ENCODE assay signal across 27 cellular contexts in genomic region chr16:69363281-69363717, GRCh38. TPM values are rescaled to one million over a fixed set of nuclear protein-coding genes. Genes with fewer than 3 reads are reported as not detected.
DNase-seq lines count a peak whose midpoint lies in the region; ATAC-seq, FAIRE-seq and TF ChIP-seq lines count a peak whose summit lies in the region.
"Had no signal": no experiment of that assay in that cellular context is flagged by ENCODE, and none has a peak within 500 bp of the region (broad histone marks: within the 10 kb centered on the region; RNA-seq: fewer than 3 reads in every experiment).

No MANE protein-coding gene starts in this region.

- peaks cover 0 to 22% of the 10 kb centered on the region in 2 donors for H3K36me3 ChIP-seq in body of pancreas (replicated peaks in 1 of 2; ENCODE audit: insufficient read depth in 1 of 2, low read depth in 2 of 2)
- H3K36me3 ChIP-seq in HepG2 (replicated peaks in 1 of 2; ENCODE audit: control insufficient read depth in 1 of 2, insufficient read depth in 2 of 2, low read length in 2 of 2), result peaks cover 24 to 33% of the 10 kb centered on the region in 2 experiments
- H3K36me3 ChIP-seq in uterus, result no peaks in the 10 kb centered on the region
- peaks cover 7 to 11% of the 10 kb centered on the region in 2 donors for H3K36me3 ChIP-seq in aorta (ENCODE audit: control insufficient read depth in 1 of 2, insufficient read depth in 2 of 2, low read length in 1 of 2)

- no TSS peak for BruUV-seq in HepG2 (replicated peaks; lab: Mats Ljungman, UMichigan)

- no peak for TF ChIP-seq CTCF in body of pancreas (IDR thresholded peaks at IDR 0.05)
- TF ChIP-seq CTCF in HepG2 (CRISPR knock-in tag; IDR thresholded peaks at IDR 0.05), result no peak
- TF ChIP-seq CTCF in uterus (IDR thresholded peaks at IDR 0.05), result no peak

- H3K4me3 ChIP-seq in body of pancreas (no peak overlapping the region), HepG2 (replicated peaks in 1 of 3; ENCODE audit: insufficient read depth in 1 of 3, low read depth in 2 of 3, low read length in 3 of 3) (no peak overlapping the region), uterus (no peak overlapping the region), aorta (ENCODE audit: low read length in 2 of 2) (no peak overlapping the region)
- H3K4me3 ChIP-seq: esophagus muscularis mucosa, left ventricle myocardium inferior had no signal

- H3K9ac ChIP-seq in HepG2 (ENCODE audit: insufficient read depth, low read depth, low read length), result no peak overlapping the region

- no peak overlapping the region for H3K4me3 Mint-ChIP-seq in stimulated activated naive CD8-positive, alpha-beta T cell treated with anti-CD3 and anti-CD28 coated beads, Interleukin-15, Interleukin-2, amounts not matched to agents 100 ng/mL and 50 ng/mL, for 24 hours
- H3K4me3 Mint-ChIP-seq: activated T-cell treated with anti-CD3 and anti-CD28 coated beads, Interleukin-2, amount 50 U/mL, for 4 hours; effector memory CD8-positive, alpha-beta T cell; immature natural killer cell; nephron had no signal

- H2AFZ ChIP-seq in HepG2 (ENCODE audit: low read length), result no peak overlapping the region

- H3K9me3 Mint-ChIP-seq in stimulated activated naive CD8-positive, alpha-beta T cell treated with anti-CD3 and anti-CD28 coated beads, Interleukin-15, Interleukin-2, amounts not matched to agents 100 ng/mL and 50 ng/mL, for 24 hours, result no peaks in the 10 kb centered on the region
- no peaks in the 10 kb centered on the region for H3K9me3 Mint-ChIP-seq in activated naive CD4-positive, alpha-beta T cell treated with anti-CD3 and anti-CD28 coated beads, Interleukin-2, amount 50 U/mL, for 72 hours
- H3K9me3 Mint-ChIP-seq: activated T-cell treated with anti-CD3 and anti-CD28 coated beads, Interleukin-2, amount 50 U/mL, for 4 hours; effector memory CD8-positive, alpha-beta T cell; immature natural killer cell; nephron had no signal

- no peaks in the 10 kb centered on the region for H3K27me3 ChIP-seq in body of pancreas
- H3K27me3 ChIP-seq in HepG2 (ENCODE audit: control insufficient read depth in 1 of 2, insufficient read depth in 2 of 2, low read length in 2 of 2), result no peaks in the 10 kb centered on the region
- H3K27me3 ChIP-seq in uterus, result no peaks in the 10 kb centered on the region
- no peaks in the 10 kb centered on the region for H3K27me3 ChIP-seq in aorta (ENCODE audit: control insufficient read depth in 1 of 2, insufficient read depth in 2 of 2, low read length in 1 of 2)
- H3K27me3 ChIP-seq: esophagus muscularis mucosa had no signal

- POLR2A ChIA-PET in HepG2 (lab: Yijun Ruan, JAX), result interaction anchor here (1.3 kb wide), 1 partner anchor 13 kb away, joined by 4 read pairs; no protein-coding TSS in a partner anchor

- CTCF ChIA-PET in HepG2 (lab: Yijun Ruan, JAX; ENCODE audit: low intra/inter-chr PET ratio, low total read pairs), result no interaction called here

- no peak for ATAC-seq in stimulated activated naive CD8-positive, alpha-beta T cell treated with anti-CD3 and anti-CD28 coated beads, Interleukin-15, Interleukin-2, amounts not matched to agents 100 U/mL and 50 U/mL, for 24 hours
- ATAC-seq in body of pancreas (peak; percentile 21), HepG2 (peak; percentile 36), aorta (ENCODE audit: low FRiP score) (no peak)
- no peak for ATAC-seq in activated naive CD4-positive, alpha-beta T cell treated with anti-CD3 and anti-CD28 coated beads, Interleukin-2, amount 50 U/mL, for 72 hours
- ATAC-seq: activated T-cell treated with anti-CD3 and anti-CD28 coated beads, Interleukin-2, amount 50 U/mL, for 4 hours; effector memory CD8-positive, alpha-beta T cell had no signal

- no peaks in the 10 kb centered on the region for H3K79me2 ChIP-seq in HepG2 (ENCODE audit: insufficient read depth, low read length)

- TF ChIP-seq RAD21 in HepG2 (CRISPR knock-in tag; IDR thresholded peaks at IDR 0.05), result no peak

- H3K9me3 ChIP-seq in body of pancreas (no peaks in the 10 kb centered on the region), HepG2 (ENCODE audit: low read length) (no peaks in the 10 kb centered on the region), uterus (no peaks in the 10 kb centered on the region), aorta (ENCODE audit: control insufficient read depth, low read length) (no peaks in the 10 kb centered on the region)
- H3K9me3 ChIP-seq: esophagus muscularis mucosa, left ventricle myocardium inferior had no signal

- no peak for TF ChIP-seq EP300 in HepG2 (IDR thresholded peaks at IDR 0.05; ENCODE audit: low read depth in 2 of 2, low read length in 2 of 2)
- no peak for TF ChIP-seq EP300 in HepG2 (CRISPR knock-in tag; IDR thresholded peaks at IDR 0.05; ENCODE audit: borderline replicate concordance)

- H4K20me1 ChIP-seq in HepG2 (ENCODE audit: insufficient read depth, low read length), result no peaks in the 10 kb centered on the region

- H3K4me1 Mint-ChIP-seq in stimulated activated naive CD8-positive, alpha-beta T cell treated with anti-CD3 and anti-CD28 coated beads, Interleukin-15, Interleukin-2, amounts not matched to agents 100 ng/mL and 50 ng/mL, for 24 hours (ENCODE audit: low read depth), result peaks cover 12% of the 10 kb centered on the region
- H3K4me1 Mint-ChIP-seq: nephron had no signal

- no peaks in the 10 kb centered on the region for H3K4me1 ChIP-seq in body of pancreas
- H3K4me1 ChIP-seq in HepG2 (ENCODE audit: insufficient read depth, low read length), result peaks cover 16% of the 10 kb centered on the region
- H3K4me1 ChIP-seq in uterus, result no peaks in the 10 kb centered on the region
- no peaks in the 10 kb centered on the region for H3K4me1 ChIP-seq in aorta (ENCODE audit: control insufficient read depth in 1 of 2, insufficient read depth in 2 of 2, low read length in 2 of 2)
- H3K4me1 ChIP-seq: esophagus muscularis mucosa, left ventricle myocardium inferior had no signal

- no peak for FAIRE-seq in HepG2 (lab: Jason Lieb, UNC)
- FAIRE-seq: H54 had no signal

- no peak overlapping the region for H3K27ac ChIP-seq in body of pancreas
- H3K27ac ChIP-seq in HepG2 (ENCODE audit: extremely low read length, insufficient read depth, low read length), result no peak overlapping the region
- peak overlapping the region; percentile 34 to 36 for H3K27ac ChIP-seq in uterus
- H3K27ac ChIP-seq in aorta (ENCODE audit: low read depth in 1 of 2, low read length in 2 of 2), result no peak overlapping the region
- H3K27ac ChIP-seq: esophagus muscularis mucosa, left ventricle myocardium inferior had no signal

- intact Hi-C loops in body of pancreas (cut with DNase I) (no loop called here), HepG2 (cut with micrococcal nuclease; ENCODE audit: unreplicated experiment) (no loop called here), uterus (cut with DNase I; ENCODE audit: low total_unique reads) (no loop called here), aorta (cut with DNase I) (no loop called here)

- in situ Hi-C loops in HepG2 (cut with HindIII; ENCODE audit: extremely low pct_ligation_motif_present, low pct_unique_long_range_greater_than_20kb), result no loop called here

- H3K27ac Mint-ChIP-seq in stimulated activated naive CD8-positive, alpha-beta T cell treated with anti-CD3 and anti-CD28 coated beads, Interleukin-15, Interleukin-2, amounts not matched to agents 100 ng/mL and 50 ng/mL, for 24 hours, result peak overlapping the region; percentile 3
- no peak overlapping the region for H3K27ac Mint-ChIP-seq in activated naive CD4-positive, alpha-beta T cell treated with anti-CD3 and anti-CD28 coated beads, Interleukin-2, amount 50 U/mL, for 72 hours
- H3K27ac Mint-ChIP-seq: nephron had no signal

- no peak for TF ChIP-seq POLR2A in body of pancreas (IDR thresholded peaks at IDR 0.05)
- no peak for TF ChIP-seq POLR2A in HepG2 (IDR thresholded peaks at IDR 0.05; ENCODE audit: insufficient read depth in 1 of 2, low read depth in 2 of 2, low read length in 2 of 2)
- TF ChIP-seq POLR2A in uterus (IDR thresholded peaks at IDR 0.05), result no peak

- peaks cover 48% of the 10 kb centered on the region for H3K36me3 Mint-ChIP-seq in stimulated activated naive CD8-positive, alpha-beta T cell treated with anti-CD3 and anti-CD28 coated beads, Interleukin-15, Interleukin-2, amounts not matched to agents 100 ng/mL and 50 ng/mL, for 24 hours (ENCODE audit: low read depth)
- peaks cover 5 to 6% of the 10 kb centered on the region in 2 donors for H3K36me3 Mint-ChIP-seq in activated naive CD4-positive, alpha-beta T cell treated with anti-CD3 and anti-CD28 coated beads, Interleukin-2, amount 50 U/mL, for 72 hours

- DNase-seq in stimulated activated naive CD8-positive, alpha-beta T cell treated with anti-CD3 and anti-CD28 coated beads, Interleukin-15, Interleukin-2, amounts not matched to agents 100 U/mL and 50 U/mL, for 24 hours, result no peak
- no peak for DNase-seq in body of pancreas
- peak; percentile 34 for DNase-seq in HepG2 (ENCODE audit: low spot score)
- no peak for DNase-seq in uterus
- no peak for DNase-seq in aorta
- no peak for DNase-seq in activated naive CD4-positive, alpha-beta T cell treated with anti-CD3 and anti-CD28 coated beads, Interleukin-2, amount 50 U/mL, for 72 hours (ENCODE audit: low spot score in 2 of 2)
- DNase-seq in activated naive CD4-positive, alpha-beta T cell treated with Interleukin-2 at 50 U/mL for 16 hours, result no peak
- DNase-seq: ACHN; activated naive CD4-positive, alpha-beta T cell; activated T-cell treated with anti-CD3 and anti-CD28 coated beads, Interleukin-2, amount 50 U/mL, for 4 hours; cortex of kidney; DMS79; effector memory CD8-positive, alpha-beta T cell; foreskin melanocyte; GDM1; hippocampal formation; immature natural killer cell; Karpas-422; left ventricle myocardium inferior; NCI-H1436 treated with DMSO at 0.1 percent for 48 hours; T-helper 2 cell had no signal

- WGBS in body of pancreas, 2 donors, result 92% methylated on average over 5 of the region's 5 CpGs
- WGBS in HepG2 (ENCODE audit: low lambda C conversion rate), result 85% methylated on average over 5 of the region's 5 CpGs
- WGBS in aorta, 2 donors, result 82 to 83% methylated on average over 5 of the region's 5 CpGs

- H3K4me2 ChIP-seq in HepG2 (ENCODE audit: low read depth, low read length), result no peak overlapping the region

- H3K27me3 Mint-ChIP-seq in stimulated activated naive CD8-positive, alpha-beta T cell treated with anti-CD3 and anti-CD28 coated beads, Interleukin-15, Interleukin-2, amounts not matched to agents 100 ng/mL and 50 ng/mL, for 24 hours, result no peaks in the 10 kb centered on the region
- H3K27me3 Mint-ChIP-seq: effector memory CD8-positive, alpha-beta T cell had no signal

RNA-seq across cellular contexts. Expression of gene TMED6, which starts 11.7 kb away (rescaled TPM):
- total RNA-seq in body of pancreas (10 to 100 TPM; 23.1 to 62.8 TPM), HepG2 (2016; rRNA removed; fragmentation: Illumina TruSeq; extraction: Trizol) (6.4 and 14.4 TPM in 2 replicates), uterus (under 1 TPM in 1 of 4 donors, not detected in 3; 0.98 TPM), aorta (1 to 10 TPM in 1 of 2 donors, under 1 TPM in 1; 0.84 to 1.1 TPM)
- 2.9 and 4.8 TPM in 2 replicates for total RNA-seq in HepG2 (2016; cell fraction: cytosol; rRNA removed; fragmentation: Illumina TruSeq; extraction: Trizol; ENCODE audit: low read depth)
- 9.7 and 13.1 TPM in 2 replicates for total RNA-seq in HepG2 (2016; cell fraction: insoluble cytoplasmic fraction; rRNA removed; fragmentation: Illumina TruSeq; extraction: Trizol)
- 4.0 and 4.4 TPM in 2 replicates for total RNA-seq in HepG2 (2016; cell fraction: membrane; rRNA removed; fragmentation: Illumina TruSeq; extraction: Trizol)
- total RNA-seq in HepG2 (2016; cell fraction: nucleus; rRNA removed; fragmentation: Illumina TruSeq; extraction: Trizol), result 9.6 and 11.2 TPM in 2 replicates
- polyA plus RNA-seq in HepG2 (2011; rRNA removed) (9.8 and 10.5 TPM in 2 replicates), aorta (not detected)
- polyA plus RNA-seq in HepG2 (2011; cell fraction: cytosol; rRNA removed), result 8.0 and 12.8 TPM in 2 replicates
- 3.0 and 4.5 TPM in 2 replicates for polyA plus RNA-seq in HepG2 (2011; cell fraction: nucleus; rRNA removed)
- polyA plus RNA-seq in HepG2 (2012), result 6.0 and 10.3 TPM in 2 replicates
- 3.8 and 4.3 TPM in 2 replicates for polyA plus RNA-seq in HepG2 (2016; cell fraction: cytosol; fragmentation: Illumina TruSeq; extraction: Trizol; ENCODE audit: low read depth)
- polyA plus RNA-seq in HepG2 (2016; cell fraction: insoluble cytoplasmic fraction; fragmentation: Illumina TruSeq; extraction: Trizol; ENCODE audit: low read depth), result 7.5 and 10.5 TPM in 2 replicates
- 3.5 and 4.2 TPM in 2 replicates for polyA plus RNA-seq in HepG2 (2016; cell fraction: membrane; fragmentation: Illumina TruSeq; extraction: Trizol; ENCODE audit: low read depth)
- 17.8 and 20.3 TPM in 2 replicates for polyA plus RNA-seq in HepG2 (2016; cell fraction: nucleus; fragmentation: Illumina TruSeq; extraction: Trizol; ENCODE audit: insufficient read depth, low read depth)
- 1.3 and 10.3 TPM in 2 replicates for polyA minus RNA-seq in HepG2 (2011; rRNA and poly(A)+ RNA removed; ENCODE audit: low replicate concordance)
- 1.6 and 2.7 TPM in 2 replicates for polyA minus RNA-seq in HepG2 (2011; cell fraction: cytosol; rRNA and poly(A)+ RNA removed)
- 6.2 and 6.7 TPM in 2 replicates for polyA minus RNA-seq in HepG2 (2011; cell fraction: nucleus; rRNA and poly(A)+ RNA removed)
- total RNA-seq in activated naive CD4-positive, alpha-beta T cell treated with anti-CD3 and anti-CD28 coated beads, Interleukin-2, amount 50 U/mL, for 72 hours, result 1 to 10 TPM in 1 of 2 donors, under 1 TPM in 1; 0.39 to 1.8 TPM
- total RNA-seq: esophagus muscularis mucosa, left ventricle myocardium inferior, skeletal muscle tissue had no signal
- polyA plus RNA-seq: BJ, immature natural killer cell had no signal

RNA-seq across cellular contexts. Expression of gene TERF2, which starts 22.5 kb away (rescaled TPM):
- total RNA-seq in body of pancreas (10 to 100 TPM; 11.4 to 27.7 TPM), HepG2 (2016; rRNA removed; fragmentation: Illumina TruSeq; extraction: Trizol) (9.7 and 18.2 TPM in 2 replicates), uterus (10 to 100 TPM; 13.5 to 62.2 (median 27.1) TPM), aorta (10 to 100 TPM; 26.3 to 40.4 TPM)
- total RNA-seq in HepG2 (2016; cell fraction: cytosol; rRNA removed; fragmentation: Illumina TruSeq; extraction: Trizol; ENCODE audit: low read depth), result 17.4 and 18.9 TPM in 2 replicates
- total RNA-seq in HepG2 (2016; cell fraction: insoluble cytoplasmic fraction; rRNA removed; fragmentation: Illumina TruSeq; extraction: Trizol), result 12.3 and 15.9 TPM in 2 replicates
- 10.9 and 11.1 TPM in 2 replicates for total RNA-seq in HepG2 (2016; cell fraction: membrane; rRNA removed; fragmentation: Illumina TruSeq; extraction: Trizol)
- 10.9 and 11.7 TPM in 2 replicates for total RNA-seq in HepG2 (2016; cell fraction: nucleus; rRNA removed; fragmentation: Illumina TruSeq; extraction: Trizol)
- polyA plus RNA-seq in HepG2 (2011; rRNA removed) (16.6 and 20.2 TPM in 2 replicates), aorta (10 to 100 TPM in 1 of 2 donors, 1 to 10 TPM in 1; 7.1 to 13.5 TPM)
- polyA plus RNA-seq in HepG2 (2011; cell fraction: cytosol; rRNA removed), result 9.0 and 11.1 TPM in 2 replicates
- 10.9 and 12.7 TPM in 2 replicates for polyA plus RNA-seq in HepG2 (2011; cell fraction: nucleus; rRNA removed)
- polyA plus RNA-seq in HepG2 (2012), result 21.6 and 23.0 TPM in 2 replicates
- polyA plus RNA-seq in HepG2 (2016; cell fraction: cytosol; fragmentation: Illumina TruSeq; extraction: Trizol; ENCODE audit: low read depth), result 6.2 and 7.8 TPM in 2 replicates
- polyA plus RNA-seq in HepG2 (2016; cell fraction: insoluble cytoplasmic fraction; fragmentation: Illumina TruSeq; extraction: Trizol; ENCODE audit: low read depth), result 38.1 and 39.2 TPM in 2 replicates
- 11.5 and 14.4 TPM in 2 replicates for polyA plus RNA-seq in HepG2 (2016; cell fraction: membrane; fragmentation: Illumina TruSeq; extraction: Trizol; ENCODE audit: low read depth)
- polyA plus RNA-seq in HepG2 (2016; cell fraction: nucleus; fragmentation: Illumina TruSeq; extraction: Trizol; ENCODE audit: insufficient read depth, low read depth), result 37.2 and 38.8 TPM in 2 replicates
- polyA minus RNA-seq in HepG2 (2011; rRNA and poly(A)+ RNA removed; ENCODE audit: low replicate concordance), result 24.0 and 33.0 TPM in 2 replicates
- polyA minus RNA-seq in HepG2 (2011; cell fraction: cytosol; rRNA and poly(A)+ RNA removed), result 25.9 and 27.6 TPM in 2 replicates
- 28.1 and 31.1 TPM in 2 replicates for polyA minus RNA-seq in HepG2 (2011; cell fraction: nucleus; rRNA and poly(A)+ RNA removed)
- total RNA-seq in activated naive CD4-positive, alpha-beta T cell treated with anti-CD3 and anti-CD28 coated beads, Interleukin-2, amount 50 U/mL, for 72 hours, result 10 to 100 TPM; 45.7 to 48.0 TPM

RNA-seq across cellular contexts. Expression of gene NIP7, which starts 23.7 kb away (rescaled TPM):
- total RNA-seq in body of pancreas (1 to 10 TPM; 3.3 to 8.8 TPM), HepG2 (2016; rRNA removed; fragmentation: Illumina TruSeq; extraction: Trizol) (114 and 144 TPM in 2 replicates), uterus (10 to 100 TPM in 3 of 4 donors, 1 to 10 TPM in 1; 6.2 to 21.7 (median 16.9) TPM), aorta (10 to 100 TPM; 11.5 to 21.3 TPM)
- total RNA-seq in HepG2 (2016; cell fraction: cytosol; rRNA removed; fragmentation: Illumina TruSeq; extraction: Trizol; ENCODE audit: low read depth), result 18.2 and 22.3 TPM in 2 replicates
- 111 and 158 TPM in 2 replicates for total RNA-seq in HepG2 (2016; cell fraction: insoluble cytoplasmic fraction; rRNA removed; fragmentation: Illumina TruSeq; extraction: Trizol)
- total RNA-seq in HepG2 (2016; cell fraction: membrane; rRNA removed; fragmentation: Illumina TruSeq; extraction: Trizol), result 44.6 and 49.9 TPM in 2 replicates
- 41.5 and 45.6 TPM in 2 replicates for total RNA-seq in HepG2 (2016; cell fraction: nucleus; rRNA removed; fragmentation: Illumina TruSeq; extraction: Trizol)
- polyA plus RNA-seq in HepG2 (2011; rRNA removed) (14.0 and 15.3 TPM in 2 replicates), aorta (10 to 100 TPM in 1 of 2 donors, 1 to 10 TPM in 1; 7.1 to 14.5 TPM)
- 14.2 and 20.2 TPM in 2 replicates for polyA plus RNA-seq in HepG2 (2011; cell fraction: cytosol; rRNA removed)
- 6.7 and 10.3 TPM in 2 replicates for polyA plus RNA-seq in HepG2 (2011; cell fraction: nucleus; rRNA removed)
- polyA plus RNA-seq in HepG2 (2012), result 36.0 and 46.6 TPM in 2 replicates
- polyA plus RNA-seq in HepG2 (2016; cell fraction: cytosol; fragmentation: Illumina TruSeq; extraction: Trizol; ENCODE audit: low read depth), result 8.3 and 9.9 TPM in 2 replicates
- polyA plus RNA-seq in HepG2 (2016; cell fraction: insoluble cytoplasmic fraction; fragmentation: Illumina TruSeq; extraction: Trizol; ENCODE audit: low read depth), result 140 and 161 TPM in 2 replicates
- 25.6 and 25.8 TPM in 2 replicates for polyA plus RNA-seq in HepG2 (2016; cell fraction: membrane; fragmentation: Illumina TruSeq; extraction: Trizol; ENCODE audit: low read depth)
- 69.5 and 74.1 TPM in 2 replicates for polyA plus RNA-seq in HepG2 (2016; cell fraction: nucleus; fragmentation: Illumina TruSeq; extraction: Trizol; ENCODE audit: insufficient read depth, low read depth)
- polyA minus RNA-seq in HepG2 (2011; rRNA and poly(A)+ RNA removed; ENCODE audit: low replicate concordance), result 18.1 and 22.6 TPM in 2 replicates
- 14.7 and 15.0 TPM in 2 replicates for polyA minus RNA-seq in HepG2 (2011; cell fraction: cytosol; rRNA and poly(A)+ RNA removed)
- polyA minus RNA-seq in HepG2 (2011; cell fraction: nucleus; rRNA and poly(A)+ RNA removed), result 21.9 and 26.0 TPM in 2 replicates
- 10 to 100 TPM; 35.8 to 44.7 TPM for total RNA-seq in activated naive CD4-positive, alpha-beta T cell treated with anti-CD3 and anti-CD28 coated beads, Interleukin-2, amount 50 U/mL, for 72 hours

RNA-seq across cellular contexts. Expression of gene COG8, which starts 23.9 kb away (rescaled TPM):
- total RNA-seq in body of pancreas, result 10 to 100 TPM; 39.4 to 46.8 TPM
- total RNA-seq in HepG2 (2016; rRNA removed; fragmentation: Illumina TruSeq; extraction: Trizol), result 52.1 and 55.3 TPM in 2 replicates
- total RNA-seq in HepG2 (2016; cell fraction: cytosol; rRNA removed; fragmentation: Illumina TruSeq; extraction: Trizol; ENCODE audit: low read depth), result 10.7 and 10.9 TPM in 2 replicates
- total RNA-seq in HepG2 (2016; cell fraction: insoluble cytoplasmic fraction; rRNA removed; fragmentation: Illumina TruSeq; extraction: Trizol), result 51.4 and 55.0 TPM in 2 replicates
- total RNA-seq in HepG2 (2016; cell fraction: membrane; rRNA removed; fragmentation: Illumina TruSeq; extraction: Trizol), result 19.3 and 21.7 TPM in 2 replicates
- total RNA-seq in HepG2 (2016; cell fraction: nucleus; rRNA removed; fragmentation: Illumina TruSeq; extraction: Trizol), result 36.9 and 39.9 TPM in 2 replicates
- 45.5 and 53.9 TPM in 2 replicates for polyA plus RNA-seq in HepG2 (2011; rRNA removed)
- 41.6 and 42.2 TPM in 2 replicates for polyA plus RNA-seq in HepG2 (2011; cell fraction: cytosol; rRNA removed)
- 54.2 and 55.8 TPM in 2 replicates for polyA plus RNA-seq in HepG2 (2011; cell fraction: nucleus; rRNA removed)
- polyA plus RNA-seq in HepG2 (2012), result 25.6 and 25.8 TPM in 2 replicates
- 4.5 and 4.6 TPM in 2 replicates for polyA plus RNA-seq in HepG2 (2016; cell fraction: cytosol; fragmentation: Illumina TruSeq; extraction: Trizol; ENCODE audit: low read depth)
- 43.6 and 45.3 TPM in 2 replicates for polyA plus RNA-seq in HepG2 (2016; cell fraction: insoluble cytoplasmic fraction; fragmentation: Illumina TruSeq; extraction: Trizol; ENCODE audit: low read depth)
- 8.1 and 10.3 TPM in 2 replicates for polyA plus RNA-seq in HepG2 (2016; cell fraction: membrane; fragmentation: Illumina TruSeq; extraction: Trizol; ENCODE audit: low read depth)
- polyA plus RNA-seq in HepG2 (2016; cell fraction: nucleus; fragmentation: Illumina TruSeq; extraction: Trizol; ENCODE audit: insufficient read depth, low read depth), result 58.0 and 62.4 TPM in 2 replicates
- 107 and 148 TPM in 2 replicates for polyA minus RNA-seq in HepG2 (2011; rRNA and poly(A)+ RNA removed; ENCODE audit: low replicate concordance)
- 58.2 and 58.3 TPM in 2 replicates for polyA minus RNA-seq in HepG2 (2011; cell fraction: cytosol; rRNA and poly(A)+ RNA removed)
- polyA minus RNA-seq in HepG2 (2011; cell fraction: nucleus; rRNA and poly(A)+ RNA removed), result 63.6 and 70.5 TPM in 2 replicates
- 10 to 100 TPM; 39.4 to 58.8 (median 43.0) TPM for total RNA-seq in uterus
- 10 to 100 TPM; 21.5 to 29.4 TPM for total RNA-seq in aorta
- 10 to 100 TPM in 1 of 2 donors, 1 to 10 TPM in 1; 5.3 to 16.5 TPM for polyA plus RNA-seq in aorta
- 10 to 100 TPM; 26.9 to 28.2 TPM for total RNA-seq in activated naive CD4-positive, alpha-beta T cell treated with anti-CD3 and anti-CD28 coated beads, Interleukin-2, amount 50 U/mL, for 72 hours

RNA-seq across cellular contexts. Expression of gene PDF, which starts 32.9 kb away (rescaled TPM):
- total RNA-seq in body of pancreas (10 to 100 TPM; 38.1 to 45.2 TPM), HepG2 (2016; rRNA removed; fragmentation: Illumina TruSeq; extraction: Trizol) (26.8 and 48.8 TPM in 2 replicates), uterus (10 to 100 TPM in 2 of 4 donors, 1 to 10 TPM in 2; 3.2 to 69.9 (median 13.2) TPM), aorta (1 to 10 TPM; 5.7 to 6.0 TPM)
- total RNA-seq in HepG2 (2016; cell fraction: cytosol; rRNA removed; fragmentation: Illumina TruSeq; extraction: Trizol; ENCODE audit: low read depth), result 18.2 and 24.6 TPM in 2 replicates
- total RNA-seq in HepG2 (2016; cell fraction: insoluble cytoplasmic fraction; rRNA removed; fragmentation: Illumina TruSeq; extraction: Trizol), result 28.5 and 44.0 TPM in 2 replicates
- 38.4 and 44.7 TPM in 2 replicates for total RNA-seq in HepG2 (2016; cell fraction: membrane; rRNA removed; fragmentation: Illumina TruSeq; extraction: Trizol)
- total RNA-seq in HepG2 (2016; cell fraction: nucleus; rRNA removed; fragmentation: Illumina TruSeq; extraction: Trizol), result 29.9 and 30.3 TPM in 2 replicates
- polyA plus RNA-seq in HepG2 (2011; rRNA removed) (12.4 and 15.5 TPM in 2 replicates), aorta (1 to 10 TPM; 3.6 to 4.0 TPM)
- 22.8 and 23.1 TPM in 2 replicates for polyA plus RNA-seq in HepG2 (2011; cell fraction: cytosol; rRNA removed)
- 24.7 and 25.0 TPM in 2 replicates for polyA plus RNA-seq in HepG2 (2011; cell fraction: nucleus; rRNA removed)
- polyA plus RNA-seq in HepG2 (2012), result 6.4 and 8.7 TPM in 2 replicates
- polyA plus RNA-seq in HepG2 (2016; cell fraction: cytosol; fragmentation: Illumina TruSeq; extraction: Trizol; ENCODE audit: low read depth), result 23.5 and 29.1 TPM in 2 replicates
- 23.7 and 27.1 TPM in 2 replicates for polyA plus RNA-seq in HepG2 (2016; cell fraction: insoluble cytoplasmic fraction; fragmentation: Illumina TruSeq; extraction: Trizol; ENCODE audit: low read depth)
- polyA plus RNA-seq in HepG2 (2016; cell fraction: membrane; fragmentation: Illumina TruSeq; extraction: Trizol; ENCODE audit: low read depth), result 21.1 and 25.6 TPM in 2 replicates
- 37.8 and 54.6 TPM in 2 replicates for polyA plus RNA-seq in HepG2 (2016; cell fraction: nucleus; fragmentation: Illumina TruSeq; extraction: Trizol; ENCODE audit: insufficient read depth, low read depth)
- 4.4 and 16.0 TPM in 2 replicates for polyA minus RNA-seq in HepG2 (2011; rRNA and poly(A)+ RNA removed; ENCODE audit: low replicate concordance)
- polyA minus RNA-seq in HepG2 (2011; cell fraction: cytosol; rRNA and poly(A)+ RNA removed), result 15.6 and 19.5 TPM in 2 replicates
- 6.3 and 19.4 TPM in 2 replicates for polyA minus RNA-seq in HepG2 (2011; cell fraction: nucleus; rRNA and poly(A)+ RNA removed)
- 10 to 100 TPM in 1 of 2 donors, 1 to 10 TPM in 1; 7.3 to 17.4 TPM for total RNA-seq in activated naive CD4-positive, alpha-beta T cell treated with anti-CD3 and anti-CD28 coated beads, Interleukin-2, amount 50 U/mL, for 72 hours

Comparison
In these comparisons a context has a peak if more than half of its experiments do, and no peak if none do; other contexts are left out.
1. ATAC-seq: peak in body of pancreas (single experiment) and HepG2 (single experiment); none in stimulated activated naive CD8-positive, alpha-beta T cell treated with anti-CD3 and anti-CD28 coated beads, Interleukin-15, Interleukin-2, amounts not matched to agents 100 U/mL and 50 U/mL, for 24 hours (single experiment), aorta (single experiment) and activated naive CD4-positive, alpha-beta T cell treated with anti-CD3 and anti-CD28 coated beads, Interleukin-2, amount 50 U/mL, for 72 hours (0 of 2).
2. H3K27ac ChIP-seq: peak in uterus (2 of 2); none in body of pancreas (0 of 4), HepG2 (single experiment) and aorta (0 of 2).